In genomic region chr1:205823260-205823659, GRCh38 we compare ENCODE assay signal across 4 cellular contexts. TPM values are rescaled to one million over a fixed set of nuclear protein-coding genes. Genes with fewer than 3 reads are reported as not detected.
"Had no signal": no experiment of that assay in that cellular context is flagged by ENCODE, and none has a peak within 500 bp of the region (broad histone marks: within the 10 kb centered on the region; RNA-seq: fewer than 3 reads in every experiment).

No MANE protein-coding gene starts in this region.

RNA-seq across cellular contexts. Expression of gene PM20D1, which starts 26.7 kb away (rescaled TPM):
- total RNA-seq: bronchial epithelial cell, esophagus mucosa, gastrocnemius medialis, smooth muscle cell had no signal
- polyA plus RNA-seq: smooth muscle cell had no signal
